1 cellular context compared by ENCODE assay signal in genomic region chr20:50250748-50251382, GRCh38.
TF ChIP-seq lines count a peak whose summit lies in the region.

No MANE protein-coding gene starts in this region.

TF ChIP-seq in IMR-90, 13 proteins besides CTCF, POLR2A, EP300 and RAD21:
- TF ChIP-seq CEBPB (IDR thresholded peaks at IDR 0.05; ENCODE audit: low read depth, low read length): no peak
- no peak for TF ChIP-seq RCOR1 (IDR thresholded peaks at IDR 0.05; ENCODE audit: insufficient replicate concordance, low read length)
- no peak for TF ChIP-seq SMC3 (IDR thresholded peaks at IDR 0.05; ENCODE audit: low read depth, low read length)
